ENCODE assay signal across 1 cellular context in the genomic region with DNA sequence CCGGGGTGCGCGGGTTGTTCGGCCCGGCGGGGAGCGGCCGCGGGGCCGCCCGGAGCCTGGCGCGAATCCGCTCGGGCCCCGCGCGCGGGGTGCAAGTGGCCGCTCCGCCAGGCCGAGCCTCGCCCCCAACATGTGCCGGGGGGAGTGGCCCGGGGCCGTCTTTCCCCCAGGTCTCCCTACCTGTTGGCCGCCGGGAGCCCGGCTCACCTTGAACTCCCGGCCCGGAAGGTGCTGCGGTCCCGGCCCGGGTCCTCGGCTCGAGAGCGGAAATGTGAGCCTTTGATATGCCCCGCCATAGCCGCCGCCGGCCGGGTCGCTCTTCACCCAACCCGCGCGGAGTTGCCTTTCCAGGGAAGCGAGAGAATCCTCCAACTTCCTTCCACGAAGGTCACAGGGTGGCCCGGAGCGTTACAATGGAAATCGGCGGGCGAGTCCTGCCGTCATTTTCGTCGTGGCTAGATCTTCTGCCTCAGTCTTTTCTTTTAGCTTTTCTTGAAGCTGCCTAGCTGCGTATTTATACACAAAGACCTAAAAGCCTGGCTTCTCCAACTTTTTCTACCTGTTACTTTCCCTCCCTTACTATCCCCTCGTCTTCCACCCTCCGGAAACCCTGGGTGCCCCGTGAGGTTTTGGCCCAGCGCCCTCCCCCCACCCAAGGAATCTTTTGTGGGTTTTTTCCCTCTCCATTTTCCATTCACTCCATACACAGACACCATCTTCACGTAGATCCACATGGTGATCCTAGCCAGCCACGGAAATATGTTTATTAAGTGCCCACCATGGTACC.
TF ChIP-seq lines count a peak whose summit lies in the region.

No MANE protein-coding gene starts in this region.

TF ChIP-seq in K562, 482 proteins besides CTCF, POLR2A, EP300 and RAD21 (continued from another document and continues in another):
- 0 out of 2 replicates have a peak, but pooled peaks have one; percentile 10 for TF ChIP-seq JUND (IDR thresholded peaks at IDR 0.05; ENCODE audit: borderline replicate concordance, low read depth, low read length)
- TF ChIP-seq JUND (tag; IDR thresholded peaks at IDR 0.05; ENCODE audit: borderline replicate concordance, low read depth, low read length) = no peak
- TF ChIP-seq HDGF (IDR thresholded peaks at IDR 0.05) = 0 out of 2 replicates have a peak, but pooled peaks have one; percentile 37
- TF ChIP-seq ELF4 (CRISPR knock-in tag; IDR thresholded peaks at IDR 0.05) = no peak
- peak; percentile 21 for TF ChIP-seq CCNT2 (IDR thresholded peaks at IDR 0.05; ENCODE audit: borderline replicate concordance, extremely low read depth, insufficient read length, low read depth, low read length)
- TF ChIP-seq EP400 (IDR thresholded peaks at IDR 0.05) = peak; percentile 36; the same call in 1 of the 2 replicates
- TF ChIP-seq, protein P1, sequence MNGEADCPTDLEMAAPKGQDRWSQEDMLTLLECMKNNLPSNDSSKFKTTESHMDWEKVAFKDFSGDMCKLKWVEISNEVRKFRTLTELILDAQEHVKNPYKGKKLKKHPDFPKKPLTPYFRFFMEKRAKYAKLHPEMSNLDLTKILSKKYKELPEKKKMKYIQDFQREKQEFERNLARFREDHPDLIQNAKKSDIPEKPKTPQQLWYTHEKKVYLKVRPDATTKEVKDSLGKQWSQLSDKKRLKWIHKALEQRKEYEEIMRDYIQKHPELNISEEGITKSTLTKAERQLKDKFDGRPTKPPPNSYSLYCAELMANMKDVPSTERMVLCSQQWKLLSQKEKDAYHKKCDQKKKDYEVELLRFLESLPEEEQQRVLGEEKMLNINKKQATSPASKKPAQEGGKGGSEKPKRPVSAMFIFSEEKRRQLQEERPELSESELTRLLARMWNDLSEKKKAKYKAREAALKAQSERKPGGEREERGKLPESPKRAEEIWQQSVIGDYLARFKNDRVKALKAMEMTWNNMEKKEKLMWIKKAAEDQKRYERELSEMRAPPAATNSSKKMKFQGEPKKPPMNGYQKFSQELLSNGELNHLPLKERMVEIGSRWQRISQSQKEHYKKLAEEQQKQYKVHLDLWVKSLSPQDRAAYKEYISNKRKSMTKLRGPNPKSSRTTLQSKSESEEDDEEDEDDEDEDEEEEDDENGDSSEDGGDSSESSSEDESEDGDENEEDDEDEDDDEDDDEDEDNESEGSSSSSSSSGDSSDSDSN (IDR thresholded peaks at IDR 0.05; ENCODE audit: borderline replicate concordance in 1 of 2, low read depth in 2 of 2, low read length in 2 of 2) = peak in 1 of 2 experiments; percentile 81; a peak in 3 of 4 replicates
- no peak for TF ChIP-seq POLR3G (IDR thresholded peaks at IDR 0.05; ENCODE audit: extremely low read depth, insufficient read length, insufficient replicate concordance)
- TF ChIP-seq TEAD4 (IDR thresholded peaks at IDR 0.05; ENCODE audit: low read length) = peak; percentile 37; the same call in 1 of the 2 replicates
- no peak for TF ChIP-seq TEAD4 (CRISPR knock-in tag; IDR thresholded peaks at IDR 0.05; ENCODE audit: borderline replicate concordance)
- TF ChIP-seq MBD2 (IDR thresholded peaks at IDR 0.05; ENCODE audit: borderline replicate concordance, low read depth) = no peak
- TF ChIP-seq, protein P2, sequence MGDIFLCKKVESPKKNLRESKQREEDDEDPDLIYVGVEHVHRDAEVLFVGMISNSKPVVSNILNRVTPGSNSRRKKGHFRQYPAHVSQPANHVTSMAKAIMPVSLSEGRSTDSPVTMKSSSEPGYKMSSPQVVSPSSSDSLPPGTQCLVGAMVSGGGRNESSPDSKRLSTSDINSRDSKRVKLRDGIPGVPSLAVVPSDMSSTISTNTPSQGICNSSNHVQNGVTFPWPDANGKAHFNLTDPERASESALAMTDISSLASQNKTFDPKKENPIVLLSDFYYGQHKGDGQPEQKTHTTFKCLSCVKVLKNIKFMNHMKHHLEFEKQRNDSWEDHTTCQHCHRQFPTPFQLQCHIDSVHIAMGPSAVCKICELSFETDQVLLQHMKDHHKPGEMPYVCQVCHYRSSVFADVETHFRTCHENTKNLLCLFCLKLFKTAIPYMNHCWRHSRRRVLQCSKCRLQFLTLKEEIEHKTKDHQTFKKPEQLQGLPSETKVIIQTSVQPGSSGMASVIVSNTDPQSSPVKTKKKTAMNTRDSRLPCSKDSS (IDR thresholded peaks at IDR 0.05; ENCODE audit: low read depth, partially characterized antibody) = no peak
- TF ChIP-seq, protein P3, sequence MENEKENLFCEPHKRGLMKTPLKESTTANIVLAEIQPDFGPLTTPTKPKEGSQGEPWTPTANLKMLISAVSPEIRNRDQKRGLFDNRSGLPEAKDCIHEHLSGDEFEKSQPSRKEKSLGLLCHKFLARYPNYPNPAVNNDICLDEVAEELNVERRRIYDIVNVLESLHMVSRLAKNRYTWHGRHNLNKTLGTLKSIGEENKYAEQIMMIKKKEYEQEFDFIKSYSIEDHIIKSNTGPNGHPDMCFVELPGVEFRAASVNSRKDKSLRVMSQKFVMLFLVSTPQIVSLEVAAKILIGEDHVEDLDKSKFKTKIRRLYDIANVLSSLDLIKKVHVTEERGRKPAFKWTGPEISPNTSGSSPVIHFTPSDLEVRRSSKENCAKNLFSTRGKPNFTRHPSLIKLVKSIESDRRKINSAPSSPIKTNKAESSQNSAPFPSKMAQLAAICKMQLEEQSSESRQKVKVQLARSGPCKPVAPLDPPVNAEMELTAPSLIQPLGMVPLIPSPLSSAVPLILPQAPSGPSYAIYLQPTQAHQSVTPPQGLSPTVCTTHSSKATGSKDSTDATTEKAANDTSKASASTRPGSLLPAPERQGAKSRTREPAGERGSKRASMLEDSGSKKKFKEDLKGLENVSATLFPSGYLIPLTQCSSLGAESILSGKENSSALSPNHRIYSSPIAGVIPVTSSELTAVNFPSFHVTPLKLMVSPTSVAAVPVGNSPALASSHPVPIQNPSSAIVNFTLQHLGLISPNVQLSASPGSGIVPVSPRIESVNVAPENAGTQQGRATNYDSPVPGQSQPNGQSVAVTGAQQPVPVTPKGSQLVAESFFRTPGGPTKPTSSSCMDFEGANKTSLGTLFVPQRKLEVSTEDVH (IDR thresholded peaks at IDR 0.05; ENCODE audit: low read depth, partially characterized antibody) = no peak
- TF ChIP-seq DDX20 (tag; IDR thresholded peaks at IDR 0.05; ENCODE audit: low read depth) = no peak
- TF ChIP-seq WHSC1 (IDR thresholded peaks at IDR 0.05; ENCODE audit: low read length) = no peak
- no peak for TF ChIP-seq MAFF (IDR thresholded peaks at IDR 0.05; ENCODE audit: low read length)
- no peak for TF ChIP-seq GATA2 (CRISPR knock-in tag; IDR thresholded peaks at IDR 0.05)
- no peak for TF ChIP-seq NELFE (IDR thresholded peaks at IDR 0.05; ENCODE audit: insufficient read depth, insufficient read length)
- TF ChIP-seq MED1 (CRISPR knock-in tag; IDR thresholded peaks at IDR 0.05; ENCODE audit: borderline replicate concordance) = no peak
- TF ChIP-seq CBX5 (IDR thresholded peaks at IDR 0.05; ENCODE audit: borderline replicate concordance, low read depth) = no peak
- TF ChIP-seq NEUROD1 (IDR thresholded peaks at IDR 0.05; ENCODE audit: borderline replicate concordance, low read depth, low read length, partially characterized antibody) = no peak
- TF ChIP-seq, protein P4, sequence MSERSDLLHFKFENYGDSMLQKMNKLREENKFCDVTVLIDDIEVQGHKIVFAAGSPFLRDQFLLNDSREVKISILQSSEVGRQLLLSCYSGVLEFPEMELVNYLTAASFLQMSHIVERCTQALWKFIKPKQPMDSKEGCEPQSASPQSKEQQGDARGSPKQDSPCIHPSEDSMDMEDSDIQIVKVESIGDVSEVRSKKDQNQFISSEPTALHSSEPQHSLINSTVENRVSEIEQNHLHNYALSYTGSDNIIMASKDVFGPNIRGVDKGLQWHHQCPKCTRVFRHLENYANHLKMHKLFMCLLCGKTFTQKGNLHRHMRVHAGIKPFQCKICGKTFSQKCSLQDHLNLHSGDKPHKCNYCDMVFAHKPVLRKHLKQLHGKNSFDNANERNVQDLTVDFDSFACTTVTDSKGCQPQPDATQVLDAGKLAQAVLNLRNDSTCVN (CRISPR knock-in tag; IDR thresholded peaks at IDR 0.05) = no peak
- no peak for TF ChIP-seq SMC3 (conservative IDR thresholded peaks at IDR 0.05; ENCODE audit: insufficient read depth, low read depth, low read length)
- TF ChIP-seq, protein P5, sequence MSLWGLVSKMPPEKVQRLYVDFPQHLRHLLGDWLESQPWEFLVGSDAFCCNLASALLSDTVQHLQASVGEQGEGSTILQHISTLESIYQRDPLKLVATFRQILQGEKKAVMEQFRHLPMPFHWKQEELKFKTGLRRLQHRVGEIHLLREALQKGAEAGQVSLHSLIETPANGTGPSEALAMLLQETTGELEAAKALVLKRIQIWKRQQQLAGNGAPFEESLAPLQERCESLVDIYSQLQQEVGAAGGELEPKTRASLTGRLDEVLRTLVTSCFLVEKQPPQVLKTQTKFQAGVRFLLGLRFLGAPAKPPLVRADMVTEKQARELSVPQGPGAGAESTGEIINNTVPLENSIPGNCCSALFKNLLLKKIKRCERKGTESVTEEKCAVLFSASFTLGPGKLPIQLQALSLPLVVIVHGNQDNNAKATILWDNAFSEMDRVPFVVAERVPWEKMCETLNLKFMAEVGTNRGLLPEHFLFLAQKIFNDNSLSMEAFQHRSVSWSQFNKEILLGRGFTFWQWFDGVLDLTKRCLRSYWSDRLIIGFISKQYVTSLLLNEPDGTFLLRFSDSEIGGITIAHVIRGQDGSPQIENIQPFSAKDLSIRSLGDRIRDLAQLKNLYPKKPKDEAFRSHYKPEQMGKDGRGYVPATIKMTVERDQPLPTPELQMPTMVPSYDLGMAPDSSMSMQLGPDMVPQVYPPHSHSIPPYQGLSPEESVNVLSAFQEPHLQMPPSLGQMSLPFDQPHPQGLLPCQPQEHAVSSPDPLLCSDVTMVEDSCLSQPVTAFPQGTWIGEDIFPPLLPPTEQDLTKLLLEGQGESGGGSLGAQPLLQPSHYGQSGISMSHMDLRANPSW (CRISPR knock-in tag; IDR thresholded peaks at IDR 0.05) = 0 out of 2 replicates have a peak, but pooled peaks have one; percentile 39
- TF ChIP-seq, protein P6, sequence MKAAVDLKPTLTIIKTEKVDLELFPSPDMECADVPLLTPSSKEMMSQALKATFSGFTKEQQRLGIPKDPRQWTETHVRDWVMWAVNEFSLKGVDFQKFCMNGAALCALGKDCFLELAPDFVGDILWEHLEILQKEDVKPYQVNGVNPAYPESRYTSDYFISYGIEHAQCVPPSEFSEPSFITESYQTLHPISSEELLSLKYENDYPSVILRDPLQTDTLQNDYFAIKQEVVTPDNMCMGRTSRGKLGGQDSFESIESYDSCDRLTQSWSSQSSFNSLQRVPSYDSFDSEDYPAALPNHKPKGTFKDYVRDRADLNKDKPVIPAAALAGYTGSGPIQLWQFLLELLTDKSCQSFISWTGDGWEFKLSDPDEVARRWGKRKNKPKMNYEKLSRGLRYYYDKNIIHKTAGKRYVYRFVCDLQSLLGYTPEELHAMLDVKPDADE (conservative IDR thresholded peaks at IDR 0.05; ENCODE audit: control insufficient read depth, low read depth, low read length) = 0 out of 2 replicates have a peak, but pooled peaks have one; percentile 17
- 0 out of 2 replicates have a peak, but pooled peaks have one; percentile 0 for TF ChIP-seq ELF1 (tag; IDR thresholded peaks at IDR 0.05)
- no peak for TF ChIP-seq SNIP1 (IDR thresholded peaks at IDR 0.05; ENCODE audit: low read depth)
- TF ChIP-seq BRCA1 (IDR thresholded peaks at IDR 0.05) = no peak
- TF ChIP-seq BRCA1 (CRISPR knock-in tag; IDR thresholded peaks at IDR 0.05) = no peak
- TF ChIP-seq PYGO2 (tag; IDR thresholded peaks at IDR 0.05) = no peak
- TF ChIP-seq, protein P7, sequence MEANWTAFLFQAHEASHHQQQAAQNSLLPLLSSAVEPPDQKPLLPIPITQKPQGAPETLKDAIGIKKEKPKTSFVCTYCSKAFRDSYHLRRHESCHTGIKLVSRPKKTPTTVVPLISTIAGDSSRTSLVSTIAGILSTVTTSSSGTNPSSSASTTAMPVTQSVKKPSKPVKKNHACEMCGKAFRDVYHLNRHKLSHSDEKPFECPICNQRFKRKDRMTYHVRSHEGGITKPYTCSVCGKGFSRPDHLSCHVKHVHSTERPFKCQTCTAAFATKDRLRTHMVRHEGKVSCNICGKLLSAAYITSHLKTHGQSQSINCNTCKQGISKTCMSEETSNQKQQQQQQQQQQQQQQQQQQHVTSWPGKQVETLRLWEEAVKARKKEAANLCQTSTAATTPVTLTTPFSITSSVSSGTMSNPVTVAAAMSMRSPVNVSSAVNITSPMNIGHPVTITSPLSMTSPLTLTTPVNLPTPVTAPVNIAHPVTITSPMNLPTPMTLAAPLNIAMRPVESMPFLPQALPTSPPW (CRISPR knock-in tag; IDR thresholded peaks at IDR 0.05) = no peak; the same call in 1 of the 2 replicates
- no peak for TF ChIP-seq KAT7 (CRISPR knock-in tag; IDR thresholded peaks at IDR 0.05; ENCODE audit: borderline replicate concordance)
- TF ChIP-seq, protein P8, sequence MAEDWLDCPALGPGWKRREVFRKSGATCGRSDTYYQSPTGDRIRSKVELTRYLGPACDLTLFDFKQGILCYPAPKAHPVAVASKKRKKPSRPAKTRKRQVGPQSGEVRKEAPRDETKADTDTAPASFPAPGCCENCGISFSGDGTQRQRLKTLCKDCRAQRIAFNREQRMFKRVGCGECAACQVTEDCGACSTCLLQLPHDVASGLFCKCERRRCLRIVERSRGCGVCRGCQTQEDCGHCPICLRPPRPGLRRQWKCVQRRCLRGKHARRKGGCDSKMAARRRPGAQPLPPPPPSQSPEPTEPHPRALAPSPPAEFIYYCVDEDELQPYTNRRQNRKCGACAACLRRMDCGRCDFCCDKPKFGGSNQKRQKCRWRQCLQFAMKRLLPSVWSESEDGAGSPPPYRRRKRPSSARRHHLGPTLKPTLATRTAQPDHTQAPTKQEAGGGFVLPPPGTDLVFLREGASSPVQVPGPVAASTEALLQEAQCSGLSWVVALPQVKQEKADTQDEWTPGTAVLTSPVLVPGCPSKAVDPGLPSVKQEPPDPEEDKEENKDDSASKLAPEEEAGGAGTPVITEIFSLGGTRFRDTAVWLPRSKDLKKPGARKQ (CRISPR knock-in tag; IDR thresholded peaks at IDR 0.05) = no peak
- no peak for TF ChIP-seq TAF9B (IDR thresholded peaks at IDR 0.05; ENCODE audit: partially characterized antibody)
- TF ChIP-seq, protein P9, sequence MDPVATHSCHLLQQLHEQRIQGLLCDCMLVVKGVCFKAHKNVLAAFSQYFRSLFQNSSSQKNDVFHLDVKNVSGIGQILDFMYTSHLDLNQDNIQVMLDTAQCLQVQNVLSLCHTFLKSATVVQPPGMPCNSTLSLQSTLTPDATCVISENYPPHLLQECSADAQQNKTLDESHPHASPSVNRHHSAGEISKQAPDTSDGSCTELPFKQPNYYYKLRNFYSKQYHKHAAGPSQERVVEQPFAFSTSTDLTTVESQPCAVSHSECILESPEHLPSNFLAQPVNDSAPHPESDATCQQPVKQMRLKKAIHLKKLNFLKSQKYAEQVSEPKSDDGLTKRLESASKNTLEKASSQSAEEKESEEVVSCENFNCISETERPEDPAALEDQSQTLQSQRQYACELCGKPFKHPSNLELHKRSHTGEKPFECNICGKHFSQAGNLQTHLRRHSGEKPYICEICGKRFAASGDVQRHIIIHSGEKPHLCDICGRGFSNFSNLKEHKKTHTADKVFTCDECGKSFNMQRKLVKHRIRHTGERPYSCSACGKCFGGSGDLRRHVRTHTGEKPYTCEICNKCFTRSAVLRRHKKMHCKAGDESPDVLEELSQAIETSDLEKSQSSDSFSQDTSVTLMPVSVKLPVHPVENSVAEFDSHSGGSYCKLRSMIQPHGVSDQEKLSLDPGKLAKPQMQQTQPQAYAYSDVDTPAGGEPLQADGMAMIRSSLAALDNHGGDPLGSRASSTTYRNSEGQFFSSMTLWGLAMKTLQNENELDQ (CRISPR knock-in tag; IDR thresholded peaks at IDR 0.05; ENCODE audit: borderline replicate concordance) = no peak
- TF ChIP-seq MYBL2 (IDR thresholded peaks at IDR 0.05; ENCODE audit: low read depth) = no peak
- TF ChIP-seq MYBL2 (CRISPR knock-in tag; IDR thresholded peaks at IDR 0.05; ENCODE audit: borderline replicate concordance) = no peak
- TF ChIP-seq SREBF1 (IDR thresholded peaks at IDR 0.05; ENCODE audit: borderline replicate concordance, low read depth, low read length) = no peak
- TF ChIP-seq, protein P10, sequence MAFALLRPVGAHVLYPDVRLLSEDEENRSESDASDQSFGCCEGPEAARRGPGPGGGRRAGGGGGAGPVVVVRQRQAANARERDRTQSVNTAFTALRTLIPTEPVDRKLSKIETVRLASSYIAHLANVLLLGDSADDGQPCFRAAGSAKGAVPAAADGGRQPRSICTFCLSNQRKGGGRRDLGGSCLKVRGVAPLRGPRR (CRISPR knock-in tag; IDR thresholded peaks at IDR 0.05) = no peak
